Comparison of ENCODE assay signal across 1 cellular context in genomic region chr5:162047279-162047678, GRCh38.
TF ChIP-seq lines count a peak whose summit lies in the region.

No MANE protein-coding gene starts in this region.

TF ChIP-seq in H1, 55 proteins besides CTCF, POLR2A, EP300 and RAD21:
- no peak for TF ChIP-seq HDAC2 (IDR thresholded peaks at IDR 0.05; ENCODE audit: borderline replicate concordance in 1 of 2, low read depth in 2 of 2, low read length in 2 of 2)
- TF ChIP-seq TAF1 (IDR thresholded peaks at IDR 0.05; ENCODE audit: low read depth, low read length): no peak
- no peak for TF ChIP-seq CHD1 (IDR thresholded peaks at IDR 0.05; ENCODE audit: low read depth, low read length)
- TF ChIP-seq FOSL1 (IDR thresholded peaks at IDR 0.05; ENCODE audit: insufficient read depth, low read depth, low read length): no peak
- no peak for TF ChIP-seq SIN3A (conservative IDR thresholded peaks at IDR 0.05 in 1 of 2, IDR thresholded peaks at IDR 0.05 in 1 of 2; ENCODE audit: low read depth in 1 of 2, low read length in 2 of 2)
- TF ChIP-seq NRF1 (IDR thresholded peaks at IDR 0.05; ENCODE audit: low read depth, low read length): no peak
- no peak for TF ChIP-seq KDM4A (IDR thresholded peaks at IDR 0.05; ENCODE audit: low read depth, low read length, severe bottlenecking)
- no peak for TF ChIP-seq SP1 (IDR thresholded peaks at IDR 0.05; ENCODE audit: low read depth, low read length)
- no peak for TF ChIP-seq E2F6 (IDR thresholded peaks at IDR 0.05)
- no peak for TF ChIP-seq KDM5A (IDR thresholded peaks at IDR 0.05; ENCODE audit: low read length)
- TF ChIP-seq BCL11A (IDR thresholded peaks at IDR 0.05; ENCODE audit: low read depth in 2 of 2, low read length in 2 of 2): no peak
- no peak for TF ChIP-seq USF2 (IDR thresholded peaks at IDR 0.05; ENCODE audit: low read length)
- no peak for TF ChIP-seq JUN (IDR thresholded peaks at IDR 0.05; ENCODE audit: low read depth, low read length)
- no peak for TF ChIP-seq RXRA (IDR thresholded peaks at IDR 0.05; ENCODE audit: insufficient read depth, low read depth, low read length)
